Comparison of ENCODE assay signal across 10 cellular contexts in the genomic region with DNA sequence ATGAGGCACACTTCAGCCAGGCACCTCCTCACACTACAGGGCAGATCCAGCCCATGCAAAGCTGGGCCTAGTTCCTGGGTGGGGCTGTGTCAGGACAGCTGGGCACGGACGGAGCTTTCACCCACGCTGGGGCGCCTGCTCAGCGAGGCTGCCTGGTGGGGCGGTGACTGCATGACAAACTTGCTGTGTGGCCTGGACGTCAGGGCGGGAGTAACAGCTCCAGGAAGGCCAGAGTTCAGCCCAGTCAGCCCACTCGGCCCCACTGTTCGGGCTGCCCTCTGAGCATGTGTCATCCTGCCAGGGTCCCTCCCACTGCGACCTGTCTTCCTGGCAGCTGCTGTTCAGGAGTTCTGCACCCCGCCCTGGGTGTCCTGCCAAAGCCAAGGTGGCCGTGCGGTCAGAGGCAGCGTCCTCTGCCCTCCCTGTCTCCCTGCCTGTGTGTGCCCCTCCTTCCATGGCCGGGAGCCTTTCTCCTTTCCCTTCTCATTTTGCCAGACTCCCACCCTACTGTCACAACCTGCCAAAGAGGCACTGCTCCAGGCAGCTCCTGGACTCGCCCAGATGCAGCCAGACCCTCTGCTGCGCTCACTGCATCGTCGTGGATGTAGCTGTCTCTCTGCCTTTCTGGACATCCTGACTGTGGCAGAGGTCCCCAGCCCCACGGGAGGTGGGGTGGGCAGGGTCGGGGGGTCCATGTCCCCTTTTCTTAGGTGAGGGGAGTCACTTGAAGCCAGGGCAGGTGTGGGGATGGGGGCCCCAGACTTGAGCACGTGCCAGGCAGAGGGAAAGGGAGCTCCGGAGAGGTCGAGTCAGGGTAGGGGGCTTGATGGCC. TPM values are rescaled to one million over a fixed set of nuclear protein-coding genes. Genes with fewer than 3 reads are reported as not detected.
DNase-seq lines count a peak whose midpoint lies in the region; ATAC-seq, FAIRE-seq and TF ChIP-seq lines count a peak whose summit lies in the region.
"Had no signal": no experiment of that assay in that cellular context is flagged by ENCODE, and none has a peak within 500 bp of the region (broad histone marks: within the 10 kb centered on the region; RNA-seq: fewer than 3 reads in every experiment).

No MANE protein-coding gene starts in this region.

- ATAC-seq in IMR-90 (ENCODE audit: low read depth) (peak; percentile 80), left lung (peak; percentile 52), GM23338 (no peak)

- TF ChIP-seq EP300 in tibial nerve (IDR thresholded peaks at IDR 0.05), result peak in 1 of 2 donors; percentile 81

- no peak overlapping the region for H3K27ac Mint-ChIP-seq in GM23338

- H4K5ac ChIP-seq in IMR-90 (ENCODE audit: low read depth, low read length), result peak overlapping the region; percentile 21

- H2AFZ ChIP-seq in IMR-90 (replicated peaks; ENCODE audit: low read length, poor library complexity), result peak overlapping the region; percentile 90
- no peak overlapping the region for H2AFZ ChIP-seq in GM23338

- H3K4ac ChIP-seq in IMR-90 (ENCODE audit: low read depth, low read length), result 0 out of 2 replicates have a peak overlapping the region, but pooled peaks have one; percentile 29

- H2BK15ac ChIP-seq in IMR-90 (ENCODE audit: low read depth, low read length), result no peak overlapping the region

- BruUV-seq in IMR-90 (replicated peaks; lab: Mats Ljungman, UMichigan), result no TSS peak

- H2BK120ac ChIP-seq in IMR-90 (ENCODE audit: low read depth, low read length), result peak overlapping the region; percentile 40

- no peaks in the 10 kb centered on the region for H3K36me3 Mint-ChIP-seq in GM23338 (ENCODE audit: low read depth)

- CTCF ChIA-PET in IMR-90 (lab: Yijun Ruan, JAX), result no interaction called here

- TF ChIP-seq POLR2A in IMR-90 (IDR thresholded peaks at IDR 0.05; ENCODE audit: low read depth, low read length), result no peak
- no peak for TF ChIP-seq POLR2A in breast epithelium (IDR thresholded peaks at IDR 0.05)
- no peak for TF ChIP-seq POLR2A in tibial nerve (IDR thresholded peaks at IDR 0.05)

- no peaks in the 10 kb centered on the region; the same call in 2 of the 3 replicates for H3K9me3 Mint-ChIP-seq in GM23338

- H3K4me3 ChIP-seq in IMR-90 (ENCODE audit: insufficient read depth, low read depth, low read length) (no peak overlapping the region), breast epithelium (peak overlapping the region in 1 of 3 donors; percentile 43), left lung (no peak overlapping the region), tibial nerve (no peak overlapping the region), GM23338 (no peak overlapping the region)

- POLR2A ChIA-PET in IMR-90 (lab: Charles Lee; ENCODE audit: unreplicated experiment), result no interaction called here

- no peak overlapping the region for H3K23ac ChIP-seq in IMR-90 (ENCODE audit: low read depth, low read length)

- no peak overlapping the region for H3K18ac ChIP-seq in IMR-90 (ENCODE audit: low read depth, low read length)

- no peak overlapping the region for H3K56ac ChIP-seq in IMR-90 (ENCODE audit: extremely low read depth, insufficient read depth, low read length)

- H3K79me2 ChIP-seq in GM23338 (replicated peaks; ENCODE audit: insufficient read depth), result no peaks in the 10 kb centered on the region

- FAIRE-seq in frontal cortex (lab: Jason Lieb, UNC), result no peak

- no peaks in the 10 kb centered on the region for H3K9me2 ChIP-seq in GM23338 (ENCODE audit: insufficient read depth)

- no peak for TF ChIP-seq RAD21 in IMR-90 (IDR thresholded peaks at IDR 0.05; ENCODE audit: low read length)

- peaks cover 4% of the 10 kb centered on the region; the same call in 2 of the 3 replicates for H3K4me1 Mint-ChIP-seq in GM23338

- H4K91ac ChIP-seq in IMR-90 (ENCODE audit: insufficient read depth, low read depth, low read length), result no peak overlapping the region

- no peaks in the 10 kb centered on the region for H3K9me3 ChIP-seq in IMR-90 (ENCODE audit: control insufficient read depth, insufficient read depth, low read length)
- no peaks in the 10 kb centered on the region for H3K9me3 ChIP-seq in breast epithelium
- no peaks in the 10 kb centered on the region for H3K9me3 ChIP-seq in left lung
- H3K9me3 ChIP-seq in tibial nerve, result no peaks in the 10 kb centered on the region

- no peaks in the 10 kb centered on the region for H3F3A ChIP-seq in GM23338 (replicated peaks; ENCODE audit: low read depth)

- H2BK5ac ChIP-seq in IMR-90 (ENCODE audit: low read depth, low read length, poor library complexity, severe bottlenecking), result no peak overlapping the region

- dilution Hi-C loops in IMR-90 (cut with HindIII; ENCODE audit: low sequenced_read_pairs, unreplicated experiment), result no loop called here

- in situ Hi-C loops in IMR-90 (cut with MboI; ENCODE audit: low sequenced_read_pairs), result no loop called here

- H3K79me1 ChIP-seq in IMR-90 (ENCODE audit: low read depth in 1 of 2, low read length in 2 of 2), result no peaks in the 10 kb centered on the region

- H3K4me2 ChIP-seq in IMR-90 (ENCODE audit: low read depth, low read length) (no peak overlapping the region; the same call in 1 of the 2 replicates), GM23338 (no peak overlapping the region)

- no peak overlapping the region for H3K27ac ChIP-seq in IMR-90 (ENCODE audit: insufficient read depth, low read length)
- peak overlapping the region; percentile 79 to 89 for H3K27ac ChIP-seq in breast epithelium
- no peak overlapping the region for H3K27ac ChIP-seq in left lung
- H3K27ac ChIP-seq in tibial nerve, result peak overlapping the region in 3 of 4 donors; percentile 77 to 86 (median 85)
- no peak overlapping the region for H3K27ac ChIP-seq in GM23338 (ENCODE audit: low read depth)

- intact Hi-C loops in IMR-90 (cut with micrococcal nuclease) (no loop called here), breast epithelium (cut with DNase I; ENCODE audit: low total_unique reads) (no loop called here), left lung (cut with DNase I) (no loop called here)

- H3K4me1 ChIP-seq in IMR-90 (ENCODE audit: control insufficient read depth, insufficient read depth, low read length) (peaks cover 8% of the 10 kb centered on the region), breast epithelium (peaks cover 19 to 27% of the 10 kb centered on the region in 2 donors), left lung (peaks cover 6 to 17% of the 10 kb centered on the region in 2 donors), tibial nerve (peaks cover 0 to 58% (median 40%) of the 10 kb centered on the region in 4 donors), GM23338 (ENCODE audit: insufficient read depth) (no peaks in the 10 kb centered on the region)

- H4K20me1 ChIP-seq in IMR-90 (ENCODE audit: insufficient read depth, low read length) (no peaks in the 10 kb centered on the region), GM23338 (replicated peaks; ENCODE audit: insufficient read depth) (no peaks in the 10 kb centered on the region)

- H3K27me3 ChIP-seq in IMR-90 (ENCODE audit: control insufficient read depth, insufficient read depth, low read length) (no peaks in the 10 kb centered on the region), breast epithelium (no peaks in the 10 kb centered on the region), left lung (no peaks in the 10 kb centered on the region), tibial nerve (no peaks in the 10 kb centered on the region), GM23338 (ENCODE audit: insufficient read depth) (no peaks in the 10 kb centered on the region)

- no peak overlapping the region for H2BK20ac ChIP-seq in IMR-90 (ENCODE audit: low read depth, low read length)

- peak; percentile 33 for DNase-seq in IMR-90
- peak; percentile 73 to 89 for DNase-seq in breast epithelium (ENCODE audit: low spot score in 2 of 2)
- DNase-seq in left lung, result peak; percentile 75 to 88
- peak; percentile 44 to 76 for DNase-seq in tibial nerve (ENCODE audit: low spot score in 2 of 2)
- no peak for DNase-seq in GM23338 (ENCODE audit: low spot score)
- no peak for DNase-seq in NCI-H69 (lab: John Stamatoyannopoulos, UW)
- no peak for DNase-seq in frontal cortex (ENCODE audit: low spot score in 2 of 2)
- no peak for DNase-seq in epidermal melanocyte (ENCODE audit: insufficient read length, low spot score)
- DNase-seq: effector CD4-positive, alpha-beta T cell; stimulated activated CD4-positive, alpha-beta T cell treated with anti-CD3 and anti-CD28 coated beads, Interleukin-15, amount 100 ng/mL, for 24 hours had no signal

- no peaks in the 10 kb centered on the region; the same call in 1 of the 2 replicates for H3K9me1 ChIP-seq in IMR-90 (ENCODE audit: insufficient read depth, low read length)

- peak overlapping the region; percentile 65 for H3K14ac ChIP-seq in IMR-90 (replicated peaks; ENCODE audit: low read depth, low read length)

- 41% methylated on average over 18 of the region's 25 CpGs; no CpG with 5 or more reads in 1 of the 2 experiments for WGBS in IMR-90 (ENCODE audit: extremely low coverage in 2 of 2, insufficient read length in 1 of 2), 2 experiments
- WGBS in tibial nerve, 2 donors, result 25 to 35% methylated on average over 17 to 25 of the region's 25 CpGs

- peak overlapping the region; percentile 60 for H2AK9ac ChIP-seq in IMR-90 (replicated peaks; ENCODE audit: low read depth, low read length, poor library complexity)

- no peak for TF ChIP-seq CTCF in IMR-90 (conservative IDR thresholded peaks at IDR 0.05; ENCODE audit: low read depth, low read length)
- TF ChIP-seq CTCF in breast epithelium (IDR thresholded peaks at IDR 0.05), result no peak
- TF ChIP-seq CTCF in left lung (IDR thresholded peaks at IDR 0.05), result no peak
- peak in 1 of 5 experiments; percentile 13 for TF ChIP-seq CTCF in tibial nerve (IDR thresholded peaks at IDR 0.05)
- no peak for TF ChIP-seq CTCF in GM23338 (conservative IDR thresholded peaks at IDR 0.05; ENCODE audit: low read depth in 2 of 2)

- H4K8ac ChIP-seq in IMR-90 (ENCODE audit: low read depth in 2 of 2, low read length in 2 of 2), result peak overlapping the region in 1 of 2 experiments; percentile 81; a peak in 2 of 4 replicates

- peak overlapping the region; percentile 68 for H2AK5ac ChIP-seq in IMR-90 (ENCODE audit: low read depth, low read length)

- H3K9ac ChIP-seq in IMR-90 (ENCODE audit: low read depth, low read length), result no peak overlapping the region

- no peaks in the 10 kb centered on the region for H3K27me3 Mint-ChIP-seq in GM23338 (ENCODE audit: insufficient read depth, low read depth, poor library complexity)

- no peaks in the 10 kb centered on the region for H3K36me3 ChIP-seq in IMR-90 (ENCODE audit: control insufficient read depth, insufficient read depth, low read length)
- H3K36me3 ChIP-seq in breast epithelium, result no peaks in the 10 kb centered on the region
- H3K36me3 ChIP-seq in left lung, result no peaks in the 10 kb centered on the region
- H3K36me3 ChIP-seq in tibial nerve, result no peaks in the 10 kb centered on the region
- no peaks in the 10 kb centered on the region for H3K36me3 ChIP-seq in GM23338 (ENCODE audit: insufficient read depth)

- no peak overlapping the region for H3K4me3 Mint-ChIP-seq in GM23338

RNA-seq across cellular contexts. Expression of a gene that starts 33.0 kb away (rescaled TPM):
- total RNA-seq in IMR-90 (2012; rRNA removed), result 19.5 and 23.1 TPM in 2 replicates
- polyA plus RNA-seq in IMR-90 (2012; rRNA removed), result 5.8 and 6.8 TPM in 2 replicates
- polyA plus RNA-seq in IMR-90 (2012; cell fraction: cytosol; rRNA removed), result 1.8 and 4.3 TPM in 2 replicates
- 3.7 and 10.2 TPM in 2 replicates for polyA plus RNA-seq in IMR-90 (2012; cell fraction: nucleus; rRNA removed; ENCODE audit: low replicate concordance)
- total RNA-seq in breast epithelium, result 10 to 100 TPM; 31.5 to 40.8 (median 31.7) TPM
- total RNA-seq in left lung, result 10 to 100 TPM; 24.3 to 28.6 TPM
- total RNA-seq in tibial nerve, result 10 to 100 TPM; 36.7 to 57.7 (median 47.0) TPM
- 34.9 and 45.1 TPM in 2 replicates for total RNA-seq in GM23338 (2014; rRNA removed; shearing (Covaris generic))
- polyA plus RNA-seq in GM23338 (2016; fragmentation: Nextera tagmentation; extraction: Ambion mirVana), result 12.3 and 14.3 TPM in 2 replicates
- total RNA-seq in frontal cortex, result 44.4 TPM

RNA-seq across cellular contexts. Expression of a gene that starts 33.6 kb away (rescaled TPM):
- total RNA-seq in IMR-90 (2012; rRNA removed) (8.8 and 13.3 TPM in 2 replicates), breast epithelium (10 to 100 TPM; 18.9 to 23.6 (median 19.8) TPM), left lung (10 to 100 TPM; 10.8 to 11.1 TPM), tibial nerve (10 to 100 TPM; 18.0 to 32.8 (median 28.3) TPM), frontal cortex (10.2 TPM)
- polyA plus RNA-seq in IMR-90 (2012; rRNA removed) (22.1 and 24.2 TPM in 2 replicates), GM23338 (2016; fragmentation: Nextera tagmentation; extraction: Ambion mirVana) (23.9 and 26.5 TPM in 2 replicates)
- 7.3 and 27.7 TPM in 2 replicates for polyA plus RNA-seq in IMR-90 (2012; cell fraction: cytosol; rRNA removed)
- polyA plus RNA-seq in IMR-90 (2012; cell fraction: nucleus; rRNA removed; ENCODE audit: low replicate concordance), result 8.6 and 17.4 TPM in 2 replicates
- 33.7 and 35.2 TPM in 2 replicates for total RNA-seq in GM23338 (2014; rRNA removed; shearing (Covaris generic))

RNA-seq across cellular contexts. Expression of a gene that starts 39.9 kb away (rescaled TPM):
- total RNA-seq in IMR-90 (2012; rRNA removed) (31.7 and 64.2 TPM in 2 replicates), breast epithelium (10 to 100 TPM; 48.0 to 78.0 (median 70.1) TPM), left lung (10 to 100 TPM; 43.3 to 46.2 TPM), tibial nerve (10 to 100 TPM; 51.6 to 76.6 (median 59.6) TPM), frontal cortex (100 TPM)
- polyA plus RNA-seq in IMR-90 (2012; rRNA removed) (41.7 and 47.0 TPM in 2 replicates), GM23338 (2016; fragmentation: Nextera tagmentation; extraction: Ambion mirVana) (63.4 and 73.8 TPM in 2 replicates)
- 21.2 and 35.5 TPM in 2 replicates for polyA plus RNA-seq in IMR-90 (2012; cell fraction: cytosol; rRNA removed)
- polyA plus RNA-seq in IMR-90 (2012; cell fraction: nucleus; rRNA removed; ENCODE audit: low replicate concordance), result 7.2 and 19.4 TPM in 2 replicates
- total RNA-seq in GM23338 (2014; rRNA removed; shearing (Covaris generic)), result 58.2 and 61.6 TPM in 2 replicates

RNA-seq across cellular contexts. Expression of a gene that starts 55.9 kb away (rescaled TPM):
- total RNA-seq in IMR-90 (2012; rRNA removed) (not detected in 2 replicates), breast epithelium (under 1 TPM in 2 of 3 donors, not detected in 1; 0.29 to 0.98 TPM), left lung (10 to 100 TPM in 1 of 2 donors, 1 to 10 TPM in 1; 5.9 to 85.0 TPM), tibial nerve (not detected), frontal cortex (0.41 TPM)
- polyA plus RNA-seq in IMR-90 (2012; rRNA removed) (not detected in 2 replicates), GM23338 (2016; fragmentation: Nextera tagmentation; extraction: Ambion mirVana) (0.32 TPM in 1 of 2 replicates, not detected in the other)
- polyA plus RNA-seq in IMR-90 (2012; cell fraction: cytosol; rRNA removed), result not detected in 2 replicates
- 0.06 TPM in 1 of 2 replicates, not detected in the other for polyA plus RNA-seq in IMR-90 (2012; cell fraction: nucleus; rRNA removed; ENCODE audit: low replicate concordance)
- 0.43 TPM in 1 of 2 replicates, not detected in the other for total RNA-seq in GM23338 (2014; rRNA removed; shearing (Covaris generic))

Comparison
In these comparisons a context has a peak if more than half of its experiments do, and no peak if none do; other contexts are left out.
1. DNase-seq: peak in IMR-90 (single experiment), breast epithelium (2 of 2), left lung (2 of 2) and tibial nerve (2 of 2); none in GM23338 (single experiment), NCI-H69 (single experiment), frontal cortex (0 of 2) and epidermal melanocyte (single experiment).
2. H3K27ac ChIP-seq: peak in breast epithelium (2 of 2) and tibial nerve (3 of 4); none in IMR-90 (single experiment), left lung (0 of 2) and GM23338 (single experiment).